Comparison of ENCODE assay signal across 26 cellular contexts in genomic region chr17:42240201-42240600, GRCh38. TPM values are rescaled to one million over a fixed set of nuclear protein-coding genes. Genes with fewer than 3 reads are reported as not detected.
DNase-seq lines count a peak whose midpoint lies in the region; ATAC-seq, FAIRE-seq and TF ChIP-seq lines count a peak whose summit lies in the region.
"Had no signal": no experiment of that assay in that cellular context is flagged by ENCODE, and none has a peak within 500 bp of the region (broad histone marks: within the 10 kb centered on the region; RNA-seq: fewer than 3 reads in every experiment).

No MANE protein-coding gene starts in this region.

- H2AFZ ChIP-seq in HepG2 (ENCODE audit: low read length) (no peak overlapping the region), osteoblast (ENCODE audit: low read length) (no peak overlapping the region)

- peaks cover 12% of the 10 kb centered on the region for H3K36me3 Mint-ChIP-seq in effector memory CD8-positive, alpha-beta T cell (ENCODE audit: insufficient read depth)
- H3K36me3 Mint-ChIP-seq in activated CD4-positive, alpha-beta memory T cell treated with anti-CD3 and anti-CD28 coated beads for 36 hours, result peaks cover 11% of the 10 kb centered on the region

- H3K9ac ChIP-seq in HepG2 (ENCODE audit: insufficient read depth, low read depth, low read length), result no peak overlapping the region
- H3K9ac ChIP-seq: BLaER1 had no signal

- no peaks in the 10 kb centered on the region; the same call in 1 of the 2 replicates for H4K20me1 ChIP-seq in HepG2 (ENCODE audit: insufficient read depth, low read length)
- peaks cover 11% of the 10 kb centered on the region for H4K20me1 ChIP-seq in osteoblast (ENCODE audit: insufficient read depth, low read length)

- CTCF ChIA-PET in HepG2 (lab: Yijun Ruan, JAX; ENCODE audit: low intra/inter-chr PET ratio, low total read pairs), result no interaction called here
- CTCF ChIA-PET in Panc1 (lab: Charles Lee), result no interaction called here
- CTCF ChIA-PET in activated CD4-positive, alpha-beta memory T cell treated with anti-CD3 and anti-CD28 coated beads for 36 hours (lab: Charles Lee), result interaction anchor here (1.2 kb wide), 1 partner anchor 59 kb away, joined by 3 read pairs; no protein-coding TSS in a partner anchor

- H3K27ac Mint-ChIP-seq in effector memory CD8-positive, alpha-beta T cell, result peak overlapping the region; percentile 57 to 58
- H3K27ac Mint-ChIP-seq in activated CD4-positive, alpha-beta memory T cell treated with anti-CD3 and anti-CD28 coated beads for 36 hours, result no peak overlapping the region
- H3K27ac Mint-ChIP-seq: H9 had no signal

- H3K4me1 ChIP-seq in HepG2 (ENCODE audit: insufficient read depth, low read length), result peaks cover 16% of the 10 kb centered on the region
- H3K4me1 ChIP-seq in right lobe of liver, result peaks cover 0 to 27% (median 4%) of the 10 kb centered on the region in 4 donors
- H3K4me1 ChIP-seq in Panc1 (ENCODE audit: control insufficient read depth, insufficient read depth, low read length), result peaks cover 42% of the 10 kb centered on the region
- no peaks in the 10 kb centered on the region for H3K4me1 ChIP-seq in osteoblast (ENCODE audit: insufficient read depth, low read length)
- H3K4me1 ChIP-seq: Caco-2 had no signal

- in situ Hi-C loops in HepG2 (cut with HindIII; ENCODE audit: extremely low pct_ligation_motif_present, low pct_unique_long_range_greater_than_20kb), result no loop called here
- in situ Hi-C loops in Panc1 (cut with HindIII; ENCODE audit: low pct_unique_long_range_greater_than_20kb, low sequenced_read_pairs), result no loop called here

- peaks cover 30 to 49% of the 10 kb centered on the region in 2 donors for H3K4me1 Mint-ChIP-seq in effector memory CD8-positive, alpha-beta T cell (ENCODE audit: low read depth in 2 of 2)
- peaks cover 37% of the 10 kb centered on the region for H3K4me1 Mint-ChIP-seq in activated CD4-positive, alpha-beta memory T cell treated with anti-CD3 and anti-CD28 coated beads for 36 hours (ENCODE audit: low read depth)

- no peak for ATAC-seq in HepG2
- ATAC-seq in right lobe of liver, result no peak
- ATAC-seq in Panc1, result no peak
- ATAC-seq in effector memory CD8-positive, alpha-beta T cell (replicated peaks), result no peak
- ATAC-seq: SK-N-SH treated with all-trans-retinoic acid at 6 μM for 48 hours had no signal

- TF ChIP-seq POLR2A in HepG2 (IDR thresholded peaks at IDR 0.05; ENCODE audit: insufficient read depth in 1 of 2, low read depth in 2 of 2, low read length in 2 of 2), result no peak
- TF ChIP-seq POLR2A in right lobe of liver (IDR thresholded peaks at IDR 0.05), result no peak

- POLR2A ChIA-PET in HepG2 (lab: Yijun Ruan, JAX), result no interaction called here
- POLR2A ChIA-PET in Panc1 (lab: Charles Lee), result no interaction called here
- POLR2A ChIA-PET in activated CD4-positive, alpha-beta memory T cell treated with anti-CD3 and anti-CD28 coated beads for 36 hours (lab: Charles Lee), result interaction anchor here (1.4 kb wide), 1 partner anchor 8 kb away, joined by 4 read pairs; no protein-coding TSS in a partner anchor

- H3K27me3 ChIP-seq in HepG2 (ENCODE audit: control insufficient read depth in 1 of 2, insufficient read depth in 2 of 2, low read length in 2 of 2) (no peaks in the 10 kb centered on the region), right lobe of liver (no peaks in the 10 kb centered on the region), Panc1 (ENCODE audit: control insufficient read depth, insufficient read depth, low read length) (no peaks in the 10 kb centered on the region), osteoblast (ENCODE audit: insufficient read depth, low read length) (no peaks in the 10 kb centered on the region)
- H3K27me3 ChIP-seq: BLaER1 had no signal

- no peaks in the 10 kb centered on the region for H3K36me3 ChIP-seq in HepG2 (replicated peaks in 1 of 2; ENCODE audit: control insufficient read depth in 1 of 2, insufficient read depth in 2 of 2, low read length in 2 of 2)
- H3K36me3 ChIP-seq in right lobe of liver, result no peaks in the 10 kb centered on the region
- H3K36me3 ChIP-seq in Panc1 (ENCODE audit: control insufficient read depth, insufficient read depth, low read length), result no peaks in the 10 kb centered on the region
- no peaks in the 10 kb centered on the region for H3K36me3 ChIP-seq in osteoblast (ENCODE audit: insufficient read depth, low read length)

- no peak for FAIRE-seq in HepG2 (lab: Jason Lieb, UNC)
- FAIRE-seq: A204.1, GM19239 had no signal

- H3K27me3 Mint-ChIP-seq in effector memory CD8-positive, alpha-beta T cell, result no peaks in the 10 kb centered on the region
- H3K27me3 Mint-ChIP-seq in activated CD4-positive, alpha-beta memory T cell treated with anti-CD3 and anti-CD28 coated beads for 36 hours, result no peaks in the 10 kb centered on the region

- no peak for TF ChIP-seq CTCF in HepG2 (CRISPR knock-in tag; IDR thresholded peaks at IDR 0.05)
- TF ChIP-seq CTCF in right lobe of liver (IDR thresholded peaks at IDR 0.05), result no peak
- no peak for TF ChIP-seq CTCF in Panc1 (IDR thresholded peaks at IDR 0.05)
- no peak for TF ChIP-seq CTCF in coronary artery (IDR thresholded peaks at IDR 0.05)
- no peak for TF ChIP-seq CTCF in osteoblast (IDR thresholded peaks at IDR 0.05; ENCODE audit: extremely low read depth, low read depth, low read length)

- DNase-seq in HepG2 (ENCODE audit: low spot score) (no peak), right lobe of liver (no peak), Panc1 (ENCODE audit: low read depth, low spot score) (no peak), coronary artery (ENCODE audit: low spot score) (no peak), osteoblast (ENCODE audit: insufficient read length, low spot score, missing footprints) (no peak)
- DNase-seq in effector memory CD8-positive, alpha-beta T cell, result no peak
- DNase-seq in stimulated activated CD8-positive, alpha-beta memory T cell treated with anti-CD3 and anti-CD28 coated beads, Interleukin-4, amount 100 ng/mL, for 48 hours, result no peak
- no peak for DNase-seq in activated CD4-positive, alpha-beta memory T cell treated with anti-CD3 and anti-CD28 coated beads for 36 hours
- DNase-seq: Caco-2, GDM1, H9, MM.1S, NCI-H1092, NCI-H1436 treated with DMSO at 0.1 percent for 48 hours, NCI-H2081, NCI-H510A, NCI-H774, OCI-M1, SHP77 treated with DMSO at 0.1 percent for 48 hours had no signal

- 87% methylated on average over 5 of the region's 5 CpGs for WGBS in HepG2 (ENCODE audit: low lambda C conversion rate)
- WGBS in right lobe of liver (ENCODE audit: insufficient coverage, low coverage, low lambda C conversion rate, missing lambda C conversion rate), result 82% methylated on average over 5 of the region's 5 CpGs

- H3K9me3 ChIP-seq in HepG2 (ENCODE audit: low read length) (no peaks in the 10 kb centered on the region), right lobe of liver (no peaks in the 10 kb centered on the region), Panc1 (ENCODE audit: control insufficient read depth, insufficient read depth, low read depth, low read length) (no peaks in the 10 kb centered on the region), osteoblast (ENCODE audit: low read depth, low read length) (no peaks in the 10 kb centered on the region)
- H3K9me3 ChIP-seq: BLaER1, Caco-2 had no signal

- H3K27ac ChIP-seq in HepG2 (ENCODE audit: extremely low read length, insufficient read depth, low read length) (no peak overlapping the region), right lobe of liver (peak overlapping the region in 1 of 3 donors; percentile 13), Panc1 (ENCODE audit: low read length) (peak overlapping the region; percentile 69), coronary artery (no peak overlapping the region), osteoblast (ENCODE audit: low read depth, low read length) (no peak overlapping the region)
- H3K27ac ChIP-seq: BLaER1 had no signal

- no peak overlapping the region for H3K4me3 Mint-ChIP-seq in effector memory CD8-positive, alpha-beta T cell
- no peak overlapping the region for H3K4me3 Mint-ChIP-seq in activated CD4-positive, alpha-beta memory T cell treated with anti-CD3 and anti-CD28 coated beads for 36 hours
- H3K4me3 Mint-ChIP-seq: H9 had no signal

- no peak overlapping the region for H3K4me3 ChIP-seq in HepG2 (replicated peaks in 1 of 3; ENCODE audit: insufficient read depth in 1 of 3, low read depth in 2 of 3, low read length in 3 of 3)
- no peak overlapping the region for H3K4me3 ChIP-seq in right lobe of liver
- H3K4me3 ChIP-seq in Panc1 (ENCODE audit: low read depth in 2 of 2, low read length in 2 of 2), result no peak overlapping the region
- no peak overlapping the region for H3K4me3 ChIP-seq in coronary artery
- H3K4me3 ChIP-seq in osteoblast (ENCODE audit: insufficient read depth, low read length), result no peak overlapping the region
- H3K4me3 ChIP-seq: BLaER1 had no signal

- no peaks in the 10 kb centered on the region for H3K9me3 Mint-ChIP-seq in effector memory CD8-positive, alpha-beta T cell
- H3K9me3 Mint-ChIP-seq in activated CD4-positive, alpha-beta memory T cell treated with anti-CD3 and anti-CD28 coated beads for 36 hours, result no peaks in the 10 kb centered on the region
- H3K9me3 Mint-ChIP-seq: H9 had no signal

- TF ChIP-seq RAD21 in HepG2 (CRISPR knock-in tag; IDR thresholded peaks at IDR 0.05), result no peak

- TF ChIP-seq EP300 in HepG2 (IDR thresholded peaks at IDR 0.05; ENCODE audit: low read depth in 2 of 2, low read length in 2 of 2) (no peak), HepG2 (CRISPR knock-in tag; IDR thresholded peaks at IDR 0.05; ENCODE audit: borderline replicate concordance) (no peak)

- intact Hi-C loops in HepG2 (cut with micrococcal nuclease; ENCODE audit: unreplicated experiment) (loop anchor here (10.0 kb wide), 1 partner anchor 55 kb away; the partner anchor contains the start of genes HCRT and KCNH4), right lobe of liver (cut with DNase I) (no loop called here), Panc1 (cut with micrococcal nuclease; ENCODE audit: unreplicated experiment) (no loop called here)
- intact Hi-C loops in activated CD4-positive, alpha-beta memory T cell treated with anti-CD3 and anti-CD28 coated beads for 36 hours (cut with micrococcal nuclease), result no loop called here

- H3K79me2 ChIP-seq in HepG2 (ENCODE audit: insufficient read depth, low read length) (peaks cover 10% of the 10 kb centered on the region), osteoblast (ENCODE audit: insufficient read depth, low read length) (peaks cover 34% of the 10 kb centered on the region)

- BruUV-seq in HepG2 (replicated peaks; lab: Mats Ljungman, UMichigan) (no TSS peak), Panc1 (replicated peaks; lab: Mats Ljungman, UMichigan) (no TSS peak)

- no peak overlapping the region for H3K4me2 ChIP-seq in HepG2 (ENCODE audit: low read depth, low read length)
- no peak overlapping the region for H3K4me2 ChIP-seq in osteoblast (ENCODE audit: insufficient read depth, low read length)
- H3K4me2 ChIP-seq: BLaER1 had no signal

RNA-seq across cellular contexts. Expression of gene STAT5B, which starts 36.0 kb away (rescaled TPM):
- total RNA-seq in HepG2 (2016; rRNA removed; fragmentation: Illumina TruSeq; extraction: Trizol) (17.2 and 21.0 TPM in 2 replicates), right lobe of liver (10 to 100 TPM; 21.2 to 29.0 (median 26.7) TPM), Panc1 (2021; ENCODE audit: unreplicated experiment) (102 TPM), osteoblast (22.8 and 23.6 TPM in 2 replicates)
- total RNA-seq in HepG2 (2016; cell fraction: cytosol; rRNA removed; fragmentation: Illumina TruSeq; extraction: Trizol; ENCODE audit: low read depth), result 8.8 and 10.4 TPM in 2 replicates
- total RNA-seq in HepG2 (2016; cell fraction: insoluble cytoplasmic fraction; rRNA removed; fragmentation: Illumina TruSeq; extraction: Trizol), result 14.8 and 23.5 TPM in 2 replicates
- total RNA-seq in HepG2 (2016; cell fraction: membrane; rRNA removed; fragmentation: Illumina TruSeq; extraction: Trizol), result 13.7 and 14.6 TPM in 2 replicates
- 21.1 and 22.8 TPM in 2 replicates for total RNA-seq in HepG2 (2016; cell fraction: nucleus; rRNA removed; fragmentation: Illumina TruSeq; extraction: Trizol)
- polyA plus RNA-seq in HepG2 (2011; rRNA removed), result 42.8 and 44.8 TPM in 2 replicates
- polyA plus RNA-seq in HepG2 (2011; cell fraction: cytosol; rRNA removed), result 18.5 and 22.6 TPM in 2 replicates
- polyA plus RNA-seq in HepG2 (2011; cell fraction: nucleus; rRNA removed), result 110 and 115 TPM in 2 replicates
- polyA plus RNA-seq in HepG2 (2012), result 27.0 and 34.0 TPM in 2 replicates
- polyA plus RNA-seq in HepG2 (2016; cell fraction: cytosol; fragmentation: Illumina TruSeq; extraction: Trizol; ENCODE audit: low read depth), result 3.0 and 3.2 TPM in 2 replicates
- polyA plus RNA-seq in HepG2 (2016; cell fraction: insoluble cytoplasmic fraction; fragmentation: Illumina TruSeq; extraction: Trizol; ENCODE audit: low read depth), result 13.9 and 18.4 TPM in 2 replicates
- polyA plus RNA-seq in HepG2 (2016; cell fraction: membrane; fragmentation: Illumina TruSeq; extraction: Trizol; ENCODE audit: low read depth), result 8.2 and 9.4 TPM in 2 replicates
- 73.9 and 77.3 TPM in 2 replicates for polyA plus RNA-seq in HepG2 (2016; cell fraction: nucleus; fragmentation: Illumina TruSeq; extraction: Trizol; ENCODE audit: insufficient read depth, low read depth)
- 35.0 and 59.1 TPM in 2 replicates for polyA minus RNA-seq in HepG2 (2011; rRNA and poly(A)+ RNA removed; ENCODE audit: low replicate concordance)
- polyA minus RNA-seq in HepG2 (2011; cell fraction: cytosol; rRNA and poly(A)+ RNA removed), result 14.9 and 16.6 TPM in 2 replicates
- 36.8 and 37.1 TPM in 2 replicates for polyA minus RNA-seq in HepG2 (2011; cell fraction: nucleus; rRNA and poly(A)+ RNA removed)
- 66.5 TPM for polyA plus RNA-seq in Panc1 (2012; ENCODE audit: insufficient read length)
- total RNA-seq in activated CD4-positive, alpha-beta memory T cell treated with anti-CD3 and anti-CD28 coated beads for 36 hours, result 100 to 1,000 TPM; 192 to 195 TPM

RNA-seq across cellular contexts. Expression of gene GHDC, which starts 45.9 kb away (rescaled TPM):
- 8.8 and 22.5 TPM in 2 replicates for total RNA-seq in HepG2 (2016; rRNA removed; fragmentation: Illumina TruSeq; extraction: Trizol)
- 3.1 and 3.3 TPM in 2 replicates for total RNA-seq in HepG2 (2016; cell fraction: cytosol; rRNA removed; fragmentation: Illumina TruSeq; extraction: Trizol; ENCODE audit: low read depth)
- total RNA-seq in HepG2 (2016; cell fraction: insoluble cytoplasmic fraction; rRNA removed; fragmentation: Illumina TruSeq; extraction: Trizol), result 8.0 and 22.0 TPM in 2 replicates
- 5.2 and 6.2 TPM in 2 replicates for total RNA-seq in HepG2 (2016; cell fraction: membrane; rRNA removed; fragmentation: Illumina TruSeq; extraction: Trizol)
- total RNA-seq in HepG2 (2016; cell fraction: nucleus; rRNA removed; fragmentation: Illumina TruSeq; extraction: Trizol), result 22.7 and 27.8 TPM in 2 replicates
- polyA plus RNA-seq in HepG2 (2011; rRNA removed), result 15.4 and 25.6 TPM in 2 replicates
- 11.2 and 18.0 TPM in 2 replicates for polyA plus RNA-seq in HepG2 (2011; cell fraction: cytosol; rRNA removed)
- 107 and 115 TPM in 2 replicates for polyA plus RNA-seq in HepG2 (2011; cell fraction: nucleus; rRNA removed)
- polyA plus RNA-seq in HepG2 (2012), result 15.2 and 19.1 TPM in 2 replicates
- polyA plus RNA-seq in HepG2 (2016; cell fraction: cytosol; fragmentation: Illumina TruSeq; extraction: Trizol; ENCODE audit: low read depth), result 2.2 and 2.5 TPM in 2 replicates
- polyA plus RNA-seq in HepG2 (2016; cell fraction: insoluble cytoplasmic fraction; fragmentation: Illumina TruSeq; extraction: Trizol; ENCODE audit: low read depth), result 6.0 and 8.7 TPM in 2 replicates
- 3.6 and 4.1 TPM in 2 replicates for polyA plus RNA-seq in HepG2 (2016; cell fraction: membrane; fragmentation: Illumina TruSeq; extraction: Trizol; ENCODE audit: low read depth)
- 45.8 and 46.8 TPM in 2 replicates for polyA plus RNA-seq in HepG2 (2016; cell fraction: nucleus; fragmentation: Illumina TruSeq; extraction: Trizol; ENCODE audit: insufficient read depth, low read depth)
- polyA minus RNA-seq in HepG2 (2011; rRNA and poly(A)+ RNA removed; ENCODE audit: low replicate concordance), result 14.5 and 31.4 TPM in 2 replicates
- polyA minus RNA-seq in HepG2 (2011; cell fraction: cytosol; rRNA and poly(A)+ RNA removed), result 12.0 and 19.4 TPM in 2 replicates
- polyA minus RNA-seq in HepG2 (2011; cell fraction: nucleus; rRNA and poly(A)+ RNA removed), result 12.1 and 14.4 TPM in 2 replicates
- 10 to 100 TPM in 5 of 6 experiments, 1 to 10 TPM in 1; 8.8 to 23.9 (median 12.8) TPM for total RNA-seq in right lobe of liver
- 21.8 TPM for total RNA-seq in Panc1 (2021; ENCODE audit: unreplicated experiment)
- 30.0 TPM for polyA plus RNA-seq in Panc1 (2012; ENCODE audit: insufficient read length)
- total RNA-seq in osteoblast, result 26.8 and 31.8 TPM in 2 replicates
- 10 to 100 TPM; 13.1 to 13.5 TPM for total RNA-seq in activated CD4-positive, alpha-beta memory T cell treated with anti-CD3 and anti-CD28 coated beads for 36 hours

RNA-seq across cellular contexts. Expression of gene STAT5A, which starts 48.1 kb away (rescaled TPM):
- 4.1 and 4.5 TPM in 2 replicates for total RNA-seq in HepG2 (2016; rRNA removed; fragmentation: Illumina TruSeq; extraction: Trizol)
- total RNA-seq in HepG2 (2016; cell fraction: cytosol; rRNA removed; fragmentation: Illumina TruSeq; extraction: Trizol; ENCODE audit: low read depth), result 1.5 and 1.6 TPM in 2 replicates
- total RNA-seq in HepG2 (2016; cell fraction: insoluble cytoplasmic fraction; rRNA removed; fragmentation: Illumina TruSeq; extraction: Trizol), result 2.4 and 3.2 TPM in 2 replicates
- total RNA-seq in HepG2 (2016; cell fraction: membrane; rRNA removed; fragmentation: Illumina TruSeq; extraction: Trizol), result 3.5 and 3.6 TPM in 2 replicates
- 3.1 and 4.2 TPM in 2 replicates for total RNA-seq in HepG2 (2016; cell fraction: nucleus; rRNA removed; fragmentation: Illumina TruSeq; extraction: Trizol)
- 1.2 and 1.4 TPM in 2 replicates for polyA plus RNA-seq in HepG2 (2011; rRNA removed)
- polyA plus RNA-seq in HepG2 (2011; cell fraction: cytosol; rRNA removed), result 1.3 and 1.4 TPM in 2 replicates
- polyA plus RNA-seq in HepG2 (2011; cell fraction: nucleus; rRNA removed), result 3.3 and 3.4 TPM in 2 replicates
- 3.9 and 7.9 TPM in 2 replicates for polyA plus RNA-seq in HepG2 (2012)
- 1.2 and 1.4 TPM in 2 replicates for polyA plus RNA-seq in HepG2 (2016; cell fraction: cytosol; fragmentation: Illumina TruSeq; extraction: Trizol; ENCODE audit: low read depth)
- 2.4 and 3.3 TPM in 2 replicates for polyA plus RNA-seq in HepG2 (2016; cell fraction: insoluble cytoplasmic fraction; fragmentation: Illumina TruSeq; extraction: Trizol; ENCODE audit: low read depth)
- polyA plus RNA-seq in HepG2 (2016; cell fraction: membrane; fragmentation: Illumina TruSeq; extraction: Trizol; ENCODE audit: low read depth), result 2.4 and 2.5 TPM in 2 replicates
- 3.2 and 4.2 TPM in 2 replicates for polyA plus RNA-seq in HepG2 (2016; cell fraction: nucleus; fragmentation: Illumina TruSeq; extraction: Trizol; ENCODE audit: insufficient read depth, low read depth)
- polyA minus RNA-seq in HepG2 (2011; rRNA and poly(A)+ RNA removed; ENCODE audit: low replicate concordance), result 6.3 and 24.5 TPM in 2 replicates
- 1.7 TPM in 2 replicates for polyA minus RNA-seq in HepG2 (2011; cell fraction: cytosol; rRNA and poly(A)+ RNA removed)
- polyA minus RNA-seq in HepG2 (2011; cell fraction: nucleus; rRNA and poly(A)+ RNA removed), result 1.7 and 3.0 TPM in 2 replicates
- total RNA-seq in right lobe of liver, result 10 to 100 TPM in 1 of 6 experiments, 1 to 10 TPM in 5; 4.8 to 11.5 (median 7.7) TPM
- total RNA-seq in Panc1 (2021; ENCODE audit: unreplicated experiment), result 26.7 TPM
- 37.3 TPM for polyA plus RNA-seq in Panc1 (2012; ENCODE audit: insufficient read length)
- total RNA-seq in osteoblast, result 35.5 and 38.6 TPM in 2 replicates
- total RNA-seq in activated CD4-positive, alpha-beta memory T cell treated with anti-CD3 and anti-CD28 coated beads for 36 hours, result 100 to 1,000 TPM; 211 to 215 TPM

RNA-seq across cellular contexts. Expression of gene HCRT, which starts 54.9 kb away (rescaled TPM):
- total RNA-seq in HepG2 (2016; rRNA removed; fragmentation: Illumina TruSeq; extraction: Trizol) (not detected in 2 replicates), right lobe of liver (not detected), Panc1 (2021; ENCODE audit: unreplicated experiment) (not detected), osteoblast (not detected in 2 replicates)
- total RNA-seq in HepG2 (2016; cell fraction: cytosol; rRNA removed; fragmentation: Illumina TruSeq; extraction: Trizol; ENCODE audit: low read depth), result not detected in 2 replicates
- total RNA-seq in HepG2 (2016; cell fraction: insoluble cytoplasmic fraction; rRNA removed; fragmentation: Illumina TruSeq; extraction: Trizol), result not detected in 2 replicates
- not detected in 2 replicates for total RNA-seq in HepG2 (2016; cell fraction: membrane; rRNA removed; fragmentation: Illumina TruSeq; extraction: Trizol)
- total RNA-seq in HepG2 (2016; cell fraction: nucleus; rRNA removed; fragmentation: Illumina TruSeq; extraction: Trizol), result not detected in 2 replicates
- polyA plus RNA-seq in HepG2 (2011; rRNA removed), result not detected in 2 replicates
- polyA plus RNA-seq in HepG2 (2011; cell fraction: cytosol; rRNA removed), result not detected in 2 replicates
- not detected in 2 replicates for polyA plus RNA-seq in HepG2 (2011; cell fraction: nucleus; rRNA removed)
- polyA plus RNA-seq in HepG2 (2012), result not detected in 2 replicates
- 0.36 TPM in 1 of 2 replicates, not detected in the other for polyA plus RNA-seq in HepG2 (2016; cell fraction: cytosol; fragmentation: Illumina TruSeq; extraction: Trizol; ENCODE audit: low read depth)
- not detected in 2 replicates for polyA plus RNA-seq in HepG2 (2016; cell fraction: insoluble cytoplasmic fraction; fragmentation: Illumina TruSeq; extraction: Trizol; ENCODE audit: low read depth)
- not detected in 2 replicates for polyA plus RNA-seq in HepG2 (2016; cell fraction: membrane; fragmentation: Illumina TruSeq; extraction: Trizol; ENCODE audit: low read depth)
- not detected in 2 replicates for polyA plus RNA-seq in HepG2 (2016; cell fraction: nucleus; fragmentation: Illumina TruSeq; extraction: Trizol; ENCODE audit: insufficient read depth, low read depth)
- not detected in 2 replicates for polyA minus RNA-seq in HepG2 (2011; rRNA and poly(A)+ RNA removed; ENCODE audit: low replicate concordance)
- not detected in 2 replicates for polyA minus RNA-seq in HepG2 (2011; cell fraction: cytosol; rRNA and poly(A)+ RNA removed)
- not detected in 2 replicates for polyA minus RNA-seq in HepG2 (2011; cell fraction: nucleus; rRNA and poly(A)+ RNA removed)
- not detected for polyA plus RNA-seq in Panc1 (2012; ENCODE audit: insufficient read length)
- not detected for total RNA-seq in activated CD4-positive, alpha-beta memory T cell treated with anti-CD3 and anti-CD28 coated beads for 36 hours
- total RNA-seq: Caco-2, Daoy, H9, LHCN-M2, RPMI7951 had no signal

RNA-seq across cellular contexts. Expression of gene KCNH4, which starts 59.3 kb away (rescaled TPM):
- total RNA-seq in HepG2 (2016; rRNA removed; fragmentation: Illumina TruSeq; extraction: Trizol) (0.09 TPM in 1 of 2 replicates, not detected in the other), right lobe of liver (under 1 TPM in 1 of 6 experiments, not detected in 5; 0.11 TPM), Panc1 (2021; ENCODE audit: unreplicated experiment) (1.5 TPM), osteoblast (not detected in 2 replicates)
- total RNA-seq in HepG2 (2016; cell fraction: cytosol; rRNA removed; fragmentation: Illumina TruSeq; extraction: Trizol; ENCODE audit: low read depth), result 0.09 TPM in 1 of 2 replicates, not detected in the other
- total RNA-seq in HepG2 (2016; cell fraction: insoluble cytoplasmic fraction; rRNA removed; fragmentation: Illumina TruSeq; extraction: Trizol), result 0.06 TPM in 1 of 2 replicates, not detected in the other
- 0.06 and 0.10 TPM in 2 replicates for total RNA-seq in HepG2 (2016; cell fraction: membrane; rRNA removed; fragmentation: Illumina TruSeq; extraction: Trizol)
- 0.09 TPM in 1 of 2 replicates, not detected in the other for total RNA-seq in HepG2 (2016; cell fraction: nucleus; rRNA removed; fragmentation: Illumina TruSeq; extraction: Trizol)
- polyA plus RNA-seq in HepG2 (2011; rRNA removed), result 0.01 and 0.04 TPM in 2 replicates
- 0.03 and 0.04 TPM in 2 replicates for polyA plus RNA-seq in HepG2 (2011; cell fraction: cytosol; rRNA removed)
- polyA plus RNA-seq in HepG2 (2011; cell fraction: nucleus; rRNA removed), result 0.19 and 0.34 TPM in 2 replicates
- polyA plus RNA-seq in HepG2 (2012), result 0.03 TPM in 1 of 2 replicates, not detected in the other
- 0.18 and 0.19 TPM in 2 replicates for polyA plus RNA-seq in HepG2 (2016; cell fraction: cytosol; fragmentation: Illumina TruSeq; extraction: Trizol; ENCODE audit: low read depth)
- polyA plus RNA-seq in HepG2 (2016; cell fraction: insoluble cytoplasmic fraction; fragmentation: Illumina TruSeq; extraction: Trizol; ENCODE audit: low read depth), result 0.08 TPM in 2 replicates
- 0.15 and 0.30 TPM in 2 replicates for polyA plus RNA-seq in HepG2 (2016; cell fraction: membrane; fragmentation: Illumina TruSeq; extraction: Trizol; ENCODE audit: low read depth)
- polyA plus RNA-seq in HepG2 (2016; cell fraction: nucleus; fragmentation: Illumina TruSeq; extraction: Trizol; ENCODE audit: insufficient read depth, low read depth), result 0.19 and 0.20 TPM in 2 replicates
- polyA minus RNA-seq in HepG2 (2011; rRNA and poly(A)+ RNA removed; ENCODE audit: low replicate concordance), result 0.24 TPM in 1 of 2 replicates, not detected in the other
- not detected in 2 replicates for polyA minus RNA-seq in HepG2 (2011; cell fraction: cytosol; rRNA and poly(A)+ RNA removed)
- not detected in 2 replicates for polyA minus RNA-seq in HepG2 (2011; cell fraction: nucleus; rRNA and poly(A)+ RNA removed)
- 1.6 TPM for polyA plus RNA-seq in Panc1 (2012; ENCODE audit: insufficient read length)
- under 1 TPM; 0.39 to 0.40 TPM for total RNA-seq in activated CD4-positive, alpha-beta memory T cell treated with anti-CD3 and anti-CD28 coated beads for 36 hours
- total RNA-seq: H9 had no signal
